15 cellular contexts compared by ENCODE assay signal in genomic region chr2:96608459-96609455, GRCh38. TPM values are rescaled to one million over a fixed set of nuclear protein-coding genes. Genes with fewer than 3 reads are reported as not detected.
DNase-seq lines count a peak whose midpoint lies in the region; ATAC-seq and TF ChIP-seq lines count a peak whose summit lies in the region.
"Had no signal": no experiment of that assay in that cellular context is flagged by ENCODE, and none has a peak within 500 bp of the region (broad histone marks: within the 10 kb centered on the region; RNA-seq: fewer than 3 reads in every experiment).

No MANE protein-coding gene starts in this region.

- ATAC-seq in SK-N-SH treated with all-trans-retinoic acid at 6 μM for 48 hours, result no peak; the same call in 2 of the 3 replicates
- ATAC-seq in HG02870 (IDR thresholded peaks at IDR 0.05; ENCODE audit: unreplicated experiment), result no peak
- ATAC-seq in HG03439 (IDR thresholded peaks at IDR 0.05; ENCODE audit: unreplicated experiment), result no peak
- ATAC-seq in HG03175 (IDR thresholded peaks at IDR 0.05; ENCODE audit: unreplicated experiment), result no peak

- H3K9ac ChIP-seq in SK-N-SH (no peak overlapping the region), neuronal stem cell (ENCODE audit: low read depth, low read length, poor library complexity) (peak overlapping the region; percentile 5)

- H3K79me2 ChIP-seq in SK-N-SH (ENCODE audit: insufficient read depth), result no peaks in the 10 kb centered on the region

- H3K14ac ChIP-seq in neuronal stem cell (ENCODE audit: low read length), result no peak overlapping the region

- TF ChIP-seq EP300 in SK-N-SH (IDR thresholded peaks at IDR 0.05; ENCODE audit: borderline replicate concordance in 1 of 2, low read depth in 1 of 2, low read length in 1 of 2), result no peak

- H3K9me3 ChIP-seq in SK-N-SH (no peaks in the 10 kb centered on the region), neuronal stem cell (replicated peaks in 1 of 2; ENCODE audit: control insufficient read depth in 2 of 2, insufficient read depth in 1 of 2, low read depth in 1 of 2, low read length in 2 of 2) (no peaks in the 10 kb centered on the region)

- H3K4me3 ChIP-seq in SK-N-SH (ENCODE audit: low read depth in 2 of 2, low read length in 1 of 2) (no peak overlapping the region), neuronal stem cell (ENCODE audit: low read length in 2 of 2) (no peak overlapping the region)

- H3K4me2 ChIP-seq in SK-N-SH (no peak overlapping the region), neuronal stem cell (ENCODE audit: insufficient read depth, low read length, poor library complexity, severe bottlenecking) (no peak overlapping the region)

- H3K4me1 Mint-ChIP-seq in HFFc6 (ENCODE audit: low read depth) (peaks cover 37% of the 10 kb centered on the region), chondrocyte (ENCODE audit: low read depth) (no peaks in the 10 kb centered on the region)

- no peaks in the 10 kb centered on the region for H3K9me2 ChIP-seq in SK-N-SH

- H2AFZ ChIP-seq in SK-N-SH (ENCODE audit: low read depth) (no peak overlapping the region), neuronal stem cell (ENCODE audit: low read length) (no peak overlapping the region)

- H3F3A ChIP-seq in SK-N-SH (replicated peaks; ENCODE audit: insufficient read depth), result no peaks in the 10 kb centered on the region

- H4K91ac ChIP-seq in neuronal stem cell (ENCODE audit: low read depth, low read length, poor library complexity), result no peak overlapping the region

- H3K9me3 Mint-ChIP-seq in HFFc6 (no peaks in the 10 kb centered on the region), chondrocyte (ENCODE audit: low read depth) (no peaks in the 10 kb centered on the region)
- H3K9me3 Mint-ChIP-seq: type B pancreatic cell had no signal

- no peak overlapping the region for H4K8ac ChIP-seq in neuronal stem cell (ENCODE audit: low read depth, low read length)

- no peak overlapping the region for H3K23ac ChIP-seq in neuronal stem cell (ENCODE audit: low read depth, low read length, poor library complexity)

- H2BK5ac ChIP-seq in neuronal stem cell (ENCODE audit: low read length), result no peak overlapping the region

- CTCF ChIA-PET in SK-N-SH (lab: Yijun Ruan, JAX), result interaction anchor here (0.5 to 2.0 kb wide), 2 partner anchors 18 to 407 kb away, joined by 3 to 5 read pairs; no protein-coding TSS in a partner anchor

- no peak overlapping the region; a peak in 1 of 4 replicates for H3K27ac ChIP-seq in SK-N-SH (ENCODE audit: low read depth in 2 of 2, low read length in 1 of 2)
- no peak overlapping the region for H3K27ac ChIP-seq in neuronal stem cell (replicated peaks; ENCODE audit: low read length)

- H3K36me3 ChIP-seq in SK-N-SH (replicated peaks in 1 of 2; ENCODE audit: control insufficient read depth in 1 of 2, insufficient read depth in 2 of 2, low read length in 1 of 2) (peaks cover 75 to 95% of the 10 kb centered on the region in 2 experiments), neuronal stem cell (replicated peaks in 1 of 2; ENCODE audit: control insufficient read depth in 2 of 2, insufficient read depth in 2 of 2, low read length in 2 of 2) (peaks cover 72 to 99% of the 10 kb centered on the region in 2 donors)

- no peak overlapping the region for H2BK120ac ChIP-seq in neuronal stem cell (ENCODE audit: low read depth, low read length)

- no peaks in the 10 kb centered on the region for H4K20me1 ChIP-seq in SK-N-SH (ENCODE audit: insufficient read depth)

- H3K4me3 Mint-ChIP-seq in HFFc6 (no peak overlapping the region), chondrocyte (ENCODE audit: unreplicated experiment) (no peak overlapping the region)
- H3K4me3 Mint-ChIP-seq: type B pancreatic cell had no signal

- no peak overlapping the region for H2BK12ac ChIP-seq in neuronal stem cell (ENCODE audit: low read length)

- H3K27me3 Mint-ChIP-seq in HFFc6 (ENCODE audit: insufficient read depth), result no peaks in the 10 kb centered on the region; the same call in 1 of the 2 replicates
- no peaks in the 10 kb centered on the region for H3K27me3 Mint-ChIP-seq in chondrocyte (ENCODE audit: low read depth)
- H3K27me3 Mint-ChIP-seq: type B pancreatic cell had no signal

- H3K4me1 ChIP-seq in SK-N-SH (ENCODE audit: control insufficient read depth in 1 of 2, insufficient read depth in 2 of 2, low read depth in 1 of 2, low read length in 1 of 2), result peaks cover 0 to 3% of the 10 kb centered on the region in 2 experiments; a peak in 1 of 4 replicates
- H3K4me1 ChIP-seq in neuronal stem cell (ENCODE audit: control insufficient read depth in 2 of 2, insufficient read depth in 1 of 2, low read depth in 1 of 2, low read length in 2 of 2), result peaks cover 5 to 8% of the 10 kb centered on the region in 2 donors

- H3K27me3 ChIP-seq in SK-N-SH (ENCODE audit: insufficient read depth), result no peaks in the 10 kb centered on the region
- H3K27me3 ChIP-seq in neuronal stem cell (ENCODE audit: control insufficient read depth in 3 of 3, insufficient read depth in 3 of 3, low read depth in 1 of 3, low read length in 3 of 3), result no peaks in the 10 kb centered on the region

- H3K4ac ChIP-seq in neuronal stem cell (ENCODE audit: low read length), result no peak overlapping the region

- H2AK5ac ChIP-seq in neuronal stem cell (ENCODE audit: low read depth, low read length), result no peak overlapping the region

- POLR2A ChIA-PET in SK-N-SH (lab: Yijun Ruan, JAX), result no interaction called here

- WGBS in SK-N-SH (ENCODE audit: low lambda C conversion rate), result 85% methylated on average over 6 of the region's 13 CpGs
- WGBS in neuronal stem cell (ENCODE audit: extremely low coverage in 2 of 2, insufficient read length in 2 of 2, insufficient replicate concordance in 1 of 2), 2 donors, result no CpG with 5 or more reads among the region's 13 CpGs

- peaks cover 53% of the 10 kb centered on the region for H3K36me3 Mint-ChIP-seq in HFFc6 (ENCODE audit: low read depth)
- peaks cover 75% of the 10 kb centered on the region for H3K36me3 Mint-ChIP-seq in chondrocyte (ENCODE audit: low read depth)

- TF ChIP-seq CTCF in SK-N-SH (IDR thresholded peaks at IDR 0.05) (no peak), HFFc6 (IDR thresholded peaks at IDR 0.05) (no peak), chondrocyte (IDR thresholded peaks at IDR 0.05) (no peak)

- DNase-seq in SK-N-SH (no peak), HFFc6 (peak; percentile 28), chondrocyte (ENCODE audit: low spot score) (no peak), neuronal stem cell (ENCODE audit: low spot score) (no peak)
- DNase-seq: 8988T; activated T-cell treated with anti-CD3 and anti-CD28 coated beads, Interleukin-2, amount 50 U/mL, for 48 hours; cortex of kidney; NCI-H526 treated with DMSO at 0.1 percent for 48 hours; stimulated activated CD4-positive, alpha-beta T cell treated with anti-CD3 and anti-CD28 coated beads, Interleukin-4, amount 100 ng/mL, for 1 hour had no signal

- H3K79me1 ChIP-seq in neuronal stem cell (ENCODE audit: low read depth, low read length), result no peaks in the 10 kb centered on the region

- TF ChIP-seq RAD21 in SK-N-SH (IDR thresholded peaks at IDR 0.05; ENCODE audit: low read length), result no peak

- no peak overlapping the region for H2BK15ac ChIP-seq in neuronal stem cell (ENCODE audit: low read length)

- H3K18ac ChIP-seq in neuronal stem cell (ENCODE audit: low read length), result no peak overlapping the region

- H3K27ac Mint-ChIP-seq in HFFc6, result peak overlapping the region; percentile 56
- peak overlapping the region; percentile 71 for H3K27ac Mint-ChIP-seq in chondrocyte (ENCODE audit: unreplicated experiment)
- H3K27ac Mint-ChIP-seq: type B pancreatic cell had no signal

TF ChIP-seq in SK-N-SH, 30 proteins besides CTCF, POLR2A, EP300 and RAD21 (continues in another document):
- TF ChIP-seq RFX5 (IDR thresholded peaks at IDR 0.05; ENCODE audit: low read length), result no peak
- TF ChIP-seq EZH2phosphoT487 (IDR thresholded peaks at IDR 0.05; ENCODE audit: borderline replicate concordance, low read depth), result no peak
- no peak for TF ChIP-seq GABPA (IDR thresholded peaks at IDR 0.05; ENCODE audit: low read depth)
- no peak for TF ChIP-seq MXI1 (IDR thresholded peaks at IDR 0.05; ENCODE audit: low read depth, low read length)
- TF ChIP-seq, protein P1, sequence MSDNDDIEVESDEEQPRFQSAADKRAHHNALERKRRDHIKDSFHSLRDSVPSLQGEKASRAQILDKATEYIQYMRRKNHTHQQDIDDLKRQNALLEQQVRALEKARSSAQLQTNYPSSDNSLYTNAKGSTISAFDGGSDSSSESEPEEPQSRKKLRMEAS (IDR thresholded peaks at IDR 0.05; ENCODE audit: low read depth), result no peak
- no peak for TF ChIP-seq FOXM1 (IDR thresholded peaks at IDR 0.05; ENCODE audit: low read depth)
- TF ChIP-seq RXRA (IDR thresholded peaks at IDR 0.05; ENCODE audit: borderline replicate concordance, low read depth), result 0 out of 2 replicates have a peak, but pooled peaks have one; percentile 21
- no peak for TF ChIP-seq FOXJ3 (CRISPR knock-in tag; IDR thresholded peaks at IDR 0.05)

TF ChIP-seq in SK-N-SH treated with all-trans-retinoic acid at 6 μM for 48 hours, 23 proteins besides CTCF, POLR2A, EP300 and RAD21 (continues in another document):
- no peak for TF ChIP-seq TOX (CRISPR knock-in tag; IDR thresholded peaks at IDR 0.05; ENCODE audit: borderline replicate concordance)
- no peak for TF ChIP-seq BACH2 (CRISPR knock-in tag; IDR thresholded peaks at IDR 0.05; ENCODE audit: borderline replicate concordance)

RNA-seq across cellular contexts. Expression of gene KANSL3, which starts 29.4 kb away (rescaled TPM):
- polyA plus RNA-seq in SK-N-SH (2012; rRNA removed), result 10.1 and 10.7 TPM in 2 replicates
- 7.6 and 9.2 TPM in 2 replicates for polyA plus RNA-seq in SK-N-SH (2012; cell fraction: cytosol; rRNA removed)
- 34.3 and 42.0 TPM in 2 replicates for polyA plus RNA-seq in SK-N-SH (2012; cell fraction: nucleus; rRNA removed)
- total RNA-seq in HFFc6 (2021; fragmentation: NEBNext Ultra II Directional; extraction: Animal tissue kit (Norgen Biotek cat#: 25700)), result 10 to 100 TPM; 19.3 to 28.3 (median 26.7) TPM
- total RNA-seq in chondrocyte, result 32.6 to 34.5 TPM (median 34.1 TPM) in 3 replicates
- polyA plus RNA-seq in neuronal stem cell (2013, experiment 1 of 2), result 23.8 TPM
- polyA plus RNA-seq in neuronal stem cell (2013, experiment 2 of 2), result 23.9 TPM

RNA-seq across cellular contexts. Expression of gene FER1L5, which starts 33.8 kb away (rescaled TPM):
- 0.02 TPM in 1 of 2 replicates, not detected in the other for polyA plus RNA-seq in SK-N-SH (2012; rRNA removed)
- 0.01 TPM in 1 of 2 replicates, not detected in the other for polyA plus RNA-seq in SK-N-SH (2012; cell fraction: cytosol; rRNA removed)
- 0.02 and 0.06 TPM in 2 replicates for polyA plus RNA-seq in SK-N-SH (2012; cell fraction: nucleus; rRNA removed)
- not detected for total RNA-seq in HFFc6 (2021; fragmentation: NEBNext Ultra II Directional; extraction: Animal tissue kit (Norgen Biotek cat#: 25700))
- not detected in 3 replicates for total RNA-seq in chondrocyte
- 0.47 TPM for polyA plus RNA-seq in neuronal stem cell (2013, experiment 1 of 2)
- 0.47 TPM for polyA plus RNA-seq in neuronal stem cell (2013, experiment 2 of 2)
- total RNA-seq: T-helper 2 cell treated with Interferon-gamma antibody and Interleukin-4, amounts not matched to agents 100 ng/mL and 5 ng/mL, for 36 hours had no signal
